Comparison of ENCODE assay signal across 37 cellular contexts in the genomic region with DNA sequence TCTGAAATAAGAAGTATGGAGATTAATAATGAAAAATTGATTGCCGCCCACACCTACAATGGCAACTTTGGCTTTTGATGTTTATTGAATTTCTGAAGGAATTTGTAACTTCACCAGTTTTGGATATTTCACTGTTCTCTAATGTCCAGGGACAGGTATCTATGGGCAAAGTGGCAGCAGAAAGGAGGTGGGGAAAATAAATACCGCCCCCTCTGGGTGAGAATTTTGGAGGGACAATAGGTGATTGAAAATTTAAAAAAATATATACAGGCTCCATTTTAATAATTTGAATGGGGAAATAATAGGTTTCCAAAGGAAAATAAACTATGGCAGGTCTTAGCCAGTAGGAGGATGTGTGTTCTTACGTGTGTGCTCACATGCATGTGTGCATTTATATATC. TPM values are rescaled to one million over a fixed set of nuclear protein-coding genes. Genes with fewer than 3 reads are reported as not detected.
"Had no signal": no experiment of that assay in that cellular context is flagged by ENCODE, and none has a peak within 500 bp of the region (broad histone marks: within the 10 kb centered on the region; RNA-seq: fewer than 3 reads in every experiment).

No MANE protein-coding gene starts in this region.

- H3K4me3 Mint-ChIP-seq: activated CD4-positive, alpha-beta memory T cell treated with anti-CD3 and anti-CD28 coated beads for 36 hours; activated CD4-positive, alpha-beta T cell treated with anti-CD3 and anti-CD28 coated beads for 36 hours; activated CD4-positive, alpha-beta T cell treated with anti-CD3 and anti-CD28 coated beads, Interleukin-2, amount 10 ng/mL, durations not matched to agents 24 days and 14 days; activated CD8-positive, alpha-beta memory T cell treated with anti-CD3 and anti-CD28 coated beads, Interleukin-2, amount 10 ng/mL, durations not matched to agents 7 days and 5 days; activated CD8-positive, alpha-beta T cell treated with anti-CD3 and anti-CD28 coated beads, Interleukin-2, amount 10 ng/mL, durations not matched to agents 7 days and 5 days; activated naive CD4-positive, alpha-beta T cell treated with anti-CD3 and anti-CD28 coated beads for 36 hours; activated naive CD4-positive, alpha-beta T cell treated with anti-CD3 and anti-CD28 coated beads, Interleukin-2, amount 50 U/mL, for 24 hours; activated naive CD8-positive, alpha-beta T cell treated with anti-CD3 and anti-CD28 coated beads for 36 hours; activated naive CD8-positive, alpha-beta T cell treated with anti-CD3 and anti-CD28 coated beads, Interleukin-2, amount 50 U/mL, for 24 hours; activated T-helper 1 cell treated with anti-CD3 and anti-CD28 coated beads, Interleukin-12 subunit alpha, Interleukin-12 subunit beta, Interleukin-2, Interleukin-4 antibody, amounts not matched to agents 30 ng/mL and 10 ng/mL and 1 ng/mL, durations not matched to agents 14 hours and 24 hours and 36 hours; brain had no signal

- H3K36me3 ChIP-seq: adrenal gland, breast epithelium, cardiac muscle cell, colonic mucosa, esophagus muscularis mucosa, gastrocnemius medialis, heart left ventricle had no signal

- H3K27me3 Mint-ChIP-seq: activated CD4-positive, alpha-beta memory T cell treated with anti-CD3 and anti-CD28 coated beads for 36 hours had no signal

- H3K36me3 Mint-ChIP-seq: activated CD4-positive, alpha-beta memory T cell treated with anti-CD3 and anti-CD28 coated beads for 36 hours; activated CD8-positive, alpha-beta memory T cell treated with anti-CD3 and anti-CD28 coated beads, Interleukin-2, amount 10 ng/mL, durations not matched to agents 7 days and 5 days; activated naive CD4-positive, alpha-beta T cell treated with anti-CD3 and anti-CD28 coated beads, Interleukin-2, amount 50 U/mL, for 24 hours; activated naive CD8-positive, alpha-beta T cell treated with anti-CD3 and anti-CD28 coated beads for 36 hours; brain had no signal

- H3K9me3 Mint-ChIP-seq: activated CD4-positive, alpha-beta memory T cell treated with anti-CD3 and anti-CD28 coated beads for 36 hours; activated CD4-positive, alpha-beta T cell treated with anti-CD3 and anti-CD28 coated beads, Interleukin-2, amount 10 ng/mL, durations not matched to agents 24 days and 14 days; activated naive CD4-positive, alpha-beta T cell treated with anti-CD3 and anti-CD28 coated beads for 36 hours; activated naive CD4-positive, alpha-beta T cell treated with anti-CD3 and anti-CD28 coated beads, Interleukin-2, amount 50 U/mL, for 24 hours; activated naive CD8-positive, alpha-beta T cell treated with anti-CD3 and anti-CD28 coated beads for 36 hours; activated naive CD8-positive, alpha-beta T cell treated with anti-CD3 and anti-CD28 coated beads, Interleukin-2, amount 50 U/mL, for 24 hours; activated T-helper 1 cell treated with anti-CD3 and anti-CD28 coated beads, Interleukin-12 subunit alpha, Interleukin-12 subunit beta, Interleukin-2, Interleukin-4 antibody, amounts not matched to agents 30 ng/mL and 10 ng/mL and 1 ng/mL, durations not matched to agents 14 hours and 24 hours and 36 hours; activated T-helper 2 cell treated with anti-CD3 and anti-CD28 coated beads, Interferon-gamma antibody, Interleukin-2, Interleukin-4, amounts not matched to agents 10 μg/mL and 5 μg/mL and 100 μg/mL, durations not matched to agents 14 hours and 24 hours and 36 hours; brain had no signal

- H3K27ac ChIP-seq: adrenal gland, ascending aorta, breast epithelium, cardiac muscle cell, colonic mucosa, esophagus muscularis mucosa, foreskin keratinocyte, gastrocnemius medialis, heart left ventricle had no signal

- H3K27me3 ChIP-seq: adrenal gland, ascending aorta, breast epithelium, colonic mucosa, esophagus muscularis mucosa, gastrocnemius medialis, heart left ventricle had no signal

- H3K4me1 ChIP-seq: adrenal gland, ascending aorta, breast epithelium, colonic mucosa, esophagus muscularis mucosa, foreskin keratinocyte, gastrocnemius medialis had no signal

- DNase-seq: activated CD4-positive, alpha-beta memory T cell treated with anti-CD3 and anti-CD28 coated beads for 36 hours; activated CD4-positive, alpha-beta T cell treated with anti-CD3 and anti-CD28 coated beads for 36 hours; activated CD4-positive, alpha-beta T cell treated with anti-CD3 and anti-CD28 coated beads, Interleukin-2, amount 10 ng/mL, durations not matched to agents 24 days and 14 days; activated CD4-positive, CD25-positive, alpha-beta regulatory T cell; activated CD4-positive, CD25-positive, alpha-beta regulatory T cell treated with anti-CD3 and anti-CD28 coated beads, Interleukin-2, amount 50 U/mL, for 72 hours; activated CD8-positive, alpha-beta memory T cell treated with anti-CD3 and anti-CD28 coated beads, Interleukin-2, amount 10 ng/mL, durations not matched to agents 7 days and 5 days; activated CD8-positive, alpha-beta memory T cell treated with anti-CD3 and anti-CD28 coated beads, Interleukin-2, amount 50 U/mL, for 4 hours; activated CD8-positive, alpha-beta T cell treated with anti-CD3 and anti-CD28 coated beads, Interleukin-2, amount 10 ng/mL, durations not matched to agents 7 days and 5 days; activated effector memory CD4-positive, alpha-beta T cell treated with anti-CD3 and anti-CD28 coated beads, Interleukin-2, amount 50 U/mL, for 16 hours; activated naive CD4-positive, alpha-beta T cell treated with anti-CD3 and anti-CD28 coated beads for 36 hours; activated naive CD8-positive, alpha-beta T cell treated with anti-CD3 and anti-CD28 coated beads for 36 hours; activated naive CD8-positive, alpha-beta T cell treated with anti-CD3 and anti-CD28 coated beads, Interleukin-2, amount 50 U/mL, for 24 hours; activated T-cell treated with anti-CD3 and anti-CD28 coated beads, Interleukin-2, amount 50 U/mL, for 1 hour; activated T-cell treated with anti-CD3 and anti-CD28 coated beads, Interleukin-2, amount 50 U/mL, for 48 hours; adrenal gland; amygdala; central memory CD4-positive, alpha-beta T cell; cerebellar nuclear complex; colonic mucosa; effector CD8-positive, alpha-beta T cell; erythroblast; gastrocnemius medialis; glutamatergic neuron; heart left ventricle; T-helper 2 cell had no signal

- ATAC-seq: activated CD4-positive, alpha-beta T cell treated with anti-CD3 and anti-CD28 coated beads for 36 hours; activated CD8-positive, alpha-beta memory T cell treated with anti-CD3 and anti-CD28 coated beads, Interleukin-2, amount 10 ng/mL, durations not matched to agents 7 days and 5 days; activated CD8-positive, alpha-beta T cell treated with anti-CD3 and anti-CD28 coated beads, Interleukin-2, amount 10 ng/mL, durations not matched to agents 7 days and 5 days; activated naive CD8-positive, alpha-beta T cell treated with anti-CD3 and anti-CD28 coated beads, Interleukin-2, amount 50 U/mL, for 24 hours; gastrocnemius medialis; heart left ventricle had no signal

- H3K9me3 ChIP-seq: adrenal gland, ascending aorta, breast epithelium, colonic mucosa, esophagus muscularis mucosa, gastrocnemius medialis, heart left ventricle had no signal

- H3K27ac Mint-ChIP-seq: activated CD4-positive, alpha-beta memory T cell treated with anti-CD3 and anti-CD28 coated beads for 36 hours; activated CD4-positive, alpha-beta T cell treated with anti-CD3 and anti-CD28 coated beads for 36 hours; activated CD4-positive, alpha-beta T cell treated with anti-CD3 and anti-CD28 coated beads, Interleukin-2, amount 10 ng/mL, durations not matched to agents 24 days and 14 days; activated CD8-positive, alpha-beta memory T cell treated with anti-CD3 and anti-CD28 coated beads, Interleukin-2, amount 10 ng/mL, durations not matched to agents 7 days and 5 days; activated CD8-positive, alpha-beta T cell treated with anti-CD3 and anti-CD28 coated beads, Interleukin-2, amount 10 ng/mL, durations not matched to agents 7 days and 5 days; activated naive CD4-positive, alpha-beta T cell treated with anti-CD3 and anti-CD28 coated beads for 36 hours; activated naive CD4-positive, alpha-beta T cell treated with anti-CD3 and anti-CD28 coated beads, Interleukin-2, amount 50 U/mL, for 24 hours; activated naive CD8-positive, alpha-beta T cell treated with anti-CD3 and anti-CD28 coated beads for 36 hours; activated naive CD8-positive, alpha-beta T cell treated with anti-CD3 and anti-CD28 coated beads, Interleukin-2, amount 50 U/mL, for 24 hours; activated T-helper 1 cell treated with anti-CD3 and anti-CD28 coated beads, Interleukin-12 subunit alpha, Interleukin-12 subunit beta, Interleukin-2, Interleukin-4 antibody, amounts not matched to agents 30 ng/mL and 10 ng/mL and 1 ng/mL, durations not matched to agents 14 hours and 24 hours and 36 hours; activated T-helper 2 cell treated with anti-CD3 and anti-CD28 coated beads, Interferon-gamma antibody, Interleukin-2, Interleukin-4, amounts not matched to agents 10 μg/mL and 5 μg/mL and 100 μg/mL, durations not matched to agents 14 hours and 24 hours and 36 hours; brain had no signal

- H3K4me1 Mint-ChIP-seq: activated CD4-positive, alpha-beta T cell treated with anti-CD3 and anti-CD28 coated beads for 36 hours; activated CD4-positive, alpha-beta T cell treated with anti-CD3 and anti-CD28 coated beads, Interleukin-2, amount 10 ng/mL, durations not matched to agents 24 days and 14 days; activated CD8-positive, alpha-beta memory T cell treated with anti-CD3 and anti-CD28 coated beads, Interleukin-2, amount 10 ng/mL, durations not matched to agents 7 days and 5 days; activated naive CD4-positive, alpha-beta T cell treated with anti-CD3 and anti-CD28 coated beads, Interleukin-2, amount 50 U/mL, for 24 hours; activated naive CD8-positive, alpha-beta T cell treated with anti-CD3 and anti-CD28 coated beads for 36 hours; activated naive CD8-positive, alpha-beta T cell treated with anti-CD3 and anti-CD28 coated beads, Interleukin-2, amount 50 U/mL, for 24 hours; brain had no signal

- H3K4me3 ChIP-seq: adrenal gland, ascending aorta, breast epithelium, cardiac muscle cell, colonic mucosa, esophagus muscularis mucosa, gastrocnemius medialis, heart left ventricle had no signal

RNA-seq across cellular contexts. Expression of gene SCGB3A2, which starts 1.3 kb away (rescaled TPM):
- total RNA-seq: activated CD4-positive, alpha-beta memory T cell treated with anti-CD3 and anti-CD28 coated beads for 36 hours; activated CD4-positive, alpha-beta T cell treated with anti-CD3 and anti-CD28 coated beads for 36 hours; activated CD4-positive, alpha-beta T cell treated with anti-CD3 and anti-CD28 coated beads, Interleukin-2, amount 10 ng/mL, durations not matched to agents 24 days and 14 days; activated CD8-positive, alpha-beta memory T cell treated with anti-CD3 and anti-CD28 coated beads for 36 hours; activated CD8-positive, alpha-beta memory T cell treated with anti-CD3 and anti-CD28 coated beads, Interleukin-2, amount 10 ng/mL, durations not matched to agents 7 days and 5 days; activated CD8-positive, alpha-beta T cell treated with anti-CD3 and anti-CD28 coated beads, Interleukin-2, amount 10 ng/mL, durations not matched to agents 7 days and 5 days; activated naive CD4-positive, alpha-beta T cell treated with anti-CD3 and anti-CD28 coated beads for 36 hours; activated naive CD8-positive, alpha-beta T cell treated with anti-CD3 and anti-CD28 coated beads for 36 hours; activated T-helper 1 cell treated with anti-CD3 and anti-CD28 coated beads, Interleukin-12 subunit alpha, Interleukin-12 subunit beta, Interleukin-2, Interleukin-4 antibody, amounts not matched to agents 30 ng/mL and 10 ng/mL and 1 ng/mL, durations not matched to agents 14 hours and 24 hours and 36 hours; activated T-helper 2 cell treated with anti-CD3 and anti-CD28 coated beads, Interferon-gamma antibody, Interleukin-2, Interleukin-4, amounts not matched to agents 10 μg/mL and 5 μg/mL and 100 μg/mL, durations not matched to agents 14 hours and 24 hours and 36 hours; ascending aorta; breast epithelium; cardiac muscle cell; dermis microvascular lymphatic vessel endothelial cell; esophagus muscularis mucosa; foreskin keratinocyte; gastrocnemius medialis; heart left ventricle; T-helper 1 cell treated with Interleukin-12 subunit alpha and Interleukin-12 subunit beta and Interleukin-4 antibody, amounts not matched to agents 30 ng/mL and 1 ng/mL, for 36 hours had no signal
- polyA plus RNA-seq: foreskin keratinocyte had no signal

RNA-seq across cellular contexts. Expression of gene C5orf46, which starts 26.6 kb away (rescaled TPM):
- total RNA-seq: activated CD4-positive, alpha-beta memory T cell treated with anti-CD3 and anti-CD28 coated beads for 36 hours; activated CD4-positive, alpha-beta T cell treated with anti-CD3 and anti-CD28 coated beads for 36 hours; activated CD4-positive, alpha-beta T cell treated with anti-CD3 and anti-CD28 coated beads, Interleukin-2, amount 10 ng/mL, durations not matched to agents 24 days and 14 days; activated CD8-positive, alpha-beta memory T cell treated with anti-CD3 and anti-CD28 coated beads for 36 hours; activated CD8-positive, alpha-beta memory T cell treated with anti-CD3 and anti-CD28 coated beads, Interleukin-2, amount 10 ng/mL, durations not matched to agents 7 days and 5 days; activated CD8-positive, alpha-beta T cell treated with anti-CD3 and anti-CD28 coated beads, Interleukin-2, amount 10 ng/mL, durations not matched to agents 7 days and 5 days; activated naive CD4-positive, alpha-beta T cell treated with anti-CD3 and anti-CD28 coated beads for 36 hours; activated naive CD8-positive, alpha-beta T cell treated with anti-CD3 and anti-CD28 coated beads for 36 hours; activated T-helper 1 cell treated with anti-CD3 and anti-CD28 coated beads, Interleukin-12 subunit alpha, Interleukin-12 subunit beta, Interleukin-2, Interleukin-4 antibody, amounts not matched to agents 30 ng/mL and 10 ng/mL and 1 ng/mL, durations not matched to agents 14 hours and 24 hours and 36 hours; activated T-helper 2 cell treated with anti-CD3 and anti-CD28 coated beads, Interferon-gamma antibody, Interleukin-2, Interleukin-4, amounts not matched to agents 10 μg/mL and 5 μg/mL and 100 μg/mL, durations not matched to agents 14 hours and 24 hours and 36 hours; adrenal gland; cardiac muscle cell; colonic mucosa; dermis microvascular lymphatic vessel endothelial cell; esophagus muscularis mucosa; foreskin keratinocyte; gastrocnemius medialis; T-helper 1 cell treated with Interleukin-12 subunit alpha and Interleukin-12 subunit beta and Interleukin-4 antibody, amounts not matched to agents 30 ng/mL and 1 ng/mL, for 36 hours had no signal
- polyA plus RNA-seq: adrenal gland had no signal

RNA-seq across cellular contexts. Expression of gene SPINK1, which starts 48.3 kb away (rescaled TPM):
- total RNA-seq: activated CD4-positive, alpha-beta memory T cell treated with anti-CD3 and anti-CD28 coated beads for 36 hours; activated CD4-positive, alpha-beta T cell treated with anti-CD3 and anti-CD28 coated beads for 36 hours; activated CD4-positive, alpha-beta T cell treated with anti-CD3 and anti-CD28 coated beads, Interleukin-2, amount 10 ng/mL, durations not matched to agents 24 days and 14 days; activated CD8-positive, alpha-beta memory T cell treated with anti-CD3 and anti-CD28 coated beads for 36 hours; activated CD8-positive, alpha-beta memory T cell treated with anti-CD3 and anti-CD28 coated beads, Interleukin-2, amount 10 ng/mL, durations not matched to agents 7 days and 5 days; activated CD8-positive, alpha-beta T cell treated with anti-CD3 and anti-CD28 coated beads, Interleukin-2, amount 10 ng/mL, durations not matched to agents 7 days and 5 days; activated naive CD4-positive, alpha-beta T cell treated with anti-CD3 and anti-CD28 coated beads for 36 hours; activated naive CD8-positive, alpha-beta T cell treated with anti-CD3 and anti-CD28 coated beads for 36 hours; activated T-helper 1 cell treated with anti-CD3 and anti-CD28 coated beads, Interleukin-12 subunit alpha, Interleukin-12 subunit beta, Interleukin-2, Interleukin-4 antibody, amounts not matched to agents 30 ng/mL and 10 ng/mL and 1 ng/mL, durations not matched to agents 14 hours and 24 hours and 36 hours; activated T-helper 2 cell treated with anti-CD3 and anti-CD28 coated beads, Interferon-gamma antibody, Interleukin-2, Interleukin-4, amounts not matched to agents 10 μg/mL and 5 μg/mL and 100 μg/mL, durations not matched to agents 14 hours and 24 hours and 36 hours; ascending aorta; cardiac muscle cell; dermis microvascular lymphatic vessel endothelial cell; esophagus muscularis mucosa; foreskin keratinocyte; gastrocnemius medialis; T-helper 1 cell treated with Interleukin-12 subunit alpha and Interleukin-12 subunit beta and Interleukin-4 antibody, amounts not matched to agents 30 ng/mL and 1 ng/mL, for 36 hours had no signal
